8 cellular contexts compared by ENCODE assay signal in genomic region chr17:79844869-79845600, GRCh38. TPM values are rescaled to one million over a fixed set of nuclear protein-coding genes. Genes with fewer than 3 reads are reported as not detected.
DNase-seq lines count a peak whose midpoint lies in the region; ATAC-seq and TF ChIP-seq lines count a peak whose summit lies in the region.

No MANE protein-coding gene starts in this region.

- peak; percentile 84 for TF ChIP-seq CTCF in GM13977 (IDR thresholded peaks at IDR 0.05; ENCODE audit: extremely low read depth, insufficient read depth, missing control alignments)

- intact Hi-C loops in left colon (cut with DNase I, micrococcal nuclease) = loop anchor here in 1 of 2 donors (5.0 kb wide), 1 partner anchor 38 kb away; no protein-coding TSS in a partner anchor

- peak; percentile 62 for ATAC-seq in left colon
- ATAC-seq in GM21529 (IDR thresholded peaks at IDR 0.05; ENCODE audit: unreplicated experiment) = no peak
- ATAC-seq in GM19455 (IDR thresholded peaks at IDR 0.05; ENCODE audit: unreplicated experiment) = no peak

- H3K27ac ChIP-seq in SK-N-MC = peak overlapping the region; percentile 77

- in situ Hi-C loops in GM13977 (cut with MboI; ENCODE audit: low pct_unique_long_range_greater_than_20kb, low sequenced_read_pairs, unreplicated experiment) = loop anchor here (10.0 kb wide), 1 partner anchor 50 kb away; the partner anchor contains the start of gene CBX8
- in situ Hi-C loops in T47D (cut with HindIII; ENCODE audit: low pct_unique_long_range_greater_than_20kb, low sequenced_read_pairs) = no loop called here

- H3K9ac ChIP-seq in SK-N-MC (ENCODE audit: insufficient read length) = peak overlapping the region; percentile 59

- no peaks in the 10 kb centered on the region for H3K36me3 ChIP-seq in SK-N-MC (ENCODE audit: insufficient read depth, low read length)

- H3K4me3 ChIP-seq in SK-N-MC = peak overlapping the region; percentile 75

- peak; percentile 19 to 43 for DNase-seq in AML-193 (lab: John Stamatoyannopoulos, UW)
- DNase-seq in GM13977 (ENCODE audit: low spot score) = peak; percentile 88
- no peak for DNase-seq in SK-N-MC (ENCODE audit: low read depth, low spot score)
- DNase-seq in T47D (ENCODE audit: low read depth in 1 of 2, low spot score in 1 of 2) = peak; percentile 59 to 86
- DNase-seq in left colon = peak; percentile 51 to 69
- peak; percentile 36 for DNase-seq in stimulated activated CD8-positive, alpha-beta memory T cell treated with anti-CD3 and anti-CD28 coated beads, Interleukin-15, amount 100 ng/mL, for 48 hours (ENCODE audit: low read depth in 2 of 2)

- no peaks in the 10 kb centered on the region for H3K9me3 ChIP-seq in SK-N-MC (ENCODE audit: low read depth, low read length)

RNA-seq across cellular contexts. Expression of gene CBX4, which starts 5.8 kb away (rescaled TPM):
- total RNA-seq in left colon = 10 to 100 TPM; 12.1 to 14.5 TPM

RNA-seq across cellular contexts. Expression of gene CBX8, which starts 48.2 kb away (rescaled TPM):
- total RNA-seq in left colon = 1 to 10 TPM; 4.0 to 6.5 TPM
